27 cellular contexts compared by ENCODE assay signal in genomic region chr10:34548466-34548865, GRCh38.
"Had no signal": no experiment of that assay in that cellular context is flagged by ENCODE, and none has a peak within 500 bp of the region (broad histone marks: within the 10 kb centered on the region; RNA-seq: fewer than 3 reads in every experiment).

No MANE protein-coding gene starts in this region.

- H3K9me3 Mint-ChIP-seq: naive B cell; natural killer cell treated with Interleukin-12 subunit alpha and Interleukin-12 subunit beta and Interleukin-15 and Interleukin-18, amount 100 ng/mL, for 72 hours; neural crest cell had no signal

- H3K27ac Mint-ChIP-seq: memory B cell; naive B cell; natural killer cell treated with Interleukin-12 subunit alpha and Interleukin-12 subunit beta and Interleukin-15 and Interleukin-18, amount 100 ng/mL, for 72 hours; stimulated activated memory B cell treated with anti-CD40 and anti-IgM and Interleukin-4, amounts not matched to agents 10 μg/mL and 1 μg/mL and 100 μg/mL, for 72 hours; type B pancreatic cell had no signal

- ATAC-seq: foreskin keratinocyte; gastroesophageal sphincter; heart left ventricle; natural killer cell treated with Interleukin-12 subunit alpha and Interleukin-12 subunit beta and Interleukin-15 and Interleukin-18, amount 100 ng/mL, for 72 hours; sciatic nerve; stimulated activated memory B cell treated with anti-CD40 and anti-IgM and Interleukin-4, amounts not matched to agents 10 μg/mL and 1 μg/mL and 100 μg/mL, for 72 hours; stimulated activated naive CD8-positive, alpha-beta T cell treated with anti-CD3 and anti-CD28 coated beads, Interleukin-15, Interleukin-2, amounts not matched to agents 100 U/mL and 50 U/mL, for 24 hours had no signal

- H3K36me3 ChIP-seq: esophagus muscularis mucosa, gastroesophageal sphincter, heart left ventricle, neutrophil, prostate gland, right atrium auricular region, tibial artery had no signal

- H3K27me3 ChIP-seq: esophagus muscularis mucosa, foreskin keratinocyte, gastroesophageal sphincter, heart left ventricle, hepatocyte, neutrophil, right atrium auricular region, testis, tibial artery had no signal

- FAIRE-seq: endothelial cell of umbilical vein, kidney had no signal

- H3K9me3 ChIP-seq: esophagus muscularis mucosa, gastroesophageal sphincter, heart left ventricle, neutrophil, prostate gland, right atrium auricular region, testis, tibial artery had no signal

- H3K4me3 ChIP-seq: coronary artery, esophagus muscularis mucosa, gastroesophageal sphincter, heart left ventricle, hepatocyte, lung, prostate gland, right atrium auricular region, testis, tibial artery had no signal

- H3K4me3 Mint-ChIP-seq: memory B cell; naive B cell; natural killer cell treated with Interleukin-12 subunit alpha and Interleukin-12 subunit beta and Interleukin-15 and Interleukin-18, amount 100 ng/mL, for 72 hours; neural crest cell; stimulated activated memory B cell treated with anti-CD40 and anti-IgM and Interleukin-4, amounts not matched to agents 10 μg/mL and 1 μg/mL and 100 μg/mL, for 72 hours; type B pancreatic cell had no signal

- H3K27me3 Mint-ChIP-seq: naive B cell; stimulated activated memory B cell treated with anti-CD40 and anti-IgM and Interleukin-4, amounts not matched to agents 10 μg/mL and 1 μg/mL and 100 μg/mL, for 72 hours; type B pancreatic cell had no signal

- H3K4me1 ChIP-seq: parathyroid adenoma, prostate gland, testis had no signal

- H3K4me1 Mint-ChIP-seq: memory B cell; naive B cell; stimulated activated memory B cell treated with anti-CD40 and anti-IgM and Interleukin-4, amounts not matched to agents 10 μg/mL and 1 μg/mL and 100 μg/mL, for 72 hours had no signal

- H3K27ac ChIP-seq: coronary artery, esophagus muscularis mucosa, foreskin keratinocyte, gastroesophageal sphincter, heart left ventricle, hepatocyte, neutrophil, parathyroid adenoma, prostate gland, right atrium auricular region, testis, tibial artery had no signal

- DNase-seq: dermis blood vessel endothelial cell; effector memory CD4-positive, alpha-beta T cell; heart left ventricle; kidney; naive B cell; stimulated activated CD4-positive, alpha-beta T cell treated with anti-CD3 and anti-CD28 coated beads, Interleukin-4, amount 100 ng/mL, for 4 hours; stimulated activated naive CD8-positive, alpha-beta T cell treated with anti-CD3 and anti-CD28 coated beads, Interleukin-15, Interleukin-2, amounts not matched to agents 100 U/mL and 50 U/mL, for 24 hours; substantia nigra; testis; tibial artery had no signal

- H3K36me3 Mint-ChIP-seq: memory B cell; naive B cell; natural killer cell treated with Interleukin-12 subunit alpha and Interleukin-12 subunit beta and Interleukin-15 and Interleukin-18, amount 100 ng/mL, for 72 hours; stimulated activated memory B cell treated with anti-CD40 and anti-IgM and Interleukin-4, amounts not matched to agents 10 μg/mL and 1 μg/mL and 100 μg/mL, for 72 hours had no signal
